ENCODE assay signal across 2 cellular contexts in the genomic region with DNA sequence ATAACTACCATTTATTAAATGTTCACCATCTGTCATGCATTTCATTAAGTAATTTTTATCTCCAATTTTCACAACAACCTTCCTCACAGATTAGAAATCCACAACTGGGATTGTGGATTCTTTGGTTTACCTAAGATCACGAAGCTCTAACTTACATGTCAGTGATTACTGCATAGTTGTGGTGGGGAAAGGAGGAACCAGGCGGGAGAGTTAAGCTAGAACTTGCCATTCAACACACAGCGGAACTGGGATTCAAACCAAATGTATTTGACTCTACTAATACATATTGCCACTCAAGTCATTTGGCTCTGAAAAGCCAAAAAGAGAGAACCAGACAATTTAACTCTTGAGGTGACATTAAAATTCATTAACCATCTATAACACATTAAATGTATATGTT.
TF ChIP-seq lines count a peak whose summit lies in the region.

No MANE protein-coding gene starts in this region.

TF ChIP-seq in SK-N-SH, 30 proteins besides CTCF, POLR2A, EP300 and RAD21:
- TF ChIP-seq, protein P1, sequence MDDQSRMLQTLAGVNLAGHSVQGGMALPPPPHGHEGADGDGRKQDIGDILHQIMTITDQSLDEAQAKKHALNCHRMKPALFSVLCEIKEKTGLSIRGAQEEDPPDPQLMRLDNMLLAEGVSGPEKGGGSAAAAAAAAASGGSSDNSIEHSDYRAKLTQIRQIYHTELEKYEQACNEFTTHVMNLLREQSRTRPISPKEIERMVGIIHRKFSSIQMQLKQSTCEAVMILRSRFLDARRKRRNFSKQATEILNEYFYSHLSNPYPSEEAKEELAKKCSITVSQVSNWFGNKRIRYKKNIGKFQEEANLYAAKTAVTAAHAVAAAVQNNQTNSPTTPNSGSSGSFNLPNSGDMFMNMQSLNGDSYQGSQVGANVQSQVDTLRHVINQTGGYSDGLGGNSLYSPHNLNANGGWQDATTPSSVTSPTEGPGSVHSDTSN (IDR thresholded peaks at IDR 0.05), result no peak
- TF ChIP-seq FOXM1 (IDR thresholded peaks at IDR 0.05; ENCODE audit: low read depth) (no peak), RXRA (IDR thresholded peaks at IDR 0.05; ENCODE audit: borderline replicate concordance, low read depth) (no peak), EZH2phosphoT487 (IDR thresholded peaks at IDR 0.05; ENCODE audit: borderline replicate concordance, low read depth) (no peak), NRF1 (IDR thresholded peaks at IDR 0.05; ENCODE audit: low read depth, low read length) (no peak), TAF1 (IDR thresholded peaks at IDR 0.05; ENCODE audit: borderline replicate concordance, low read depth, low read length) (no peak), SMC3 (IDR thresholded peaks at IDR 0.05; ENCODE audit: low read depth, low read length) (no peak), GATA2 (CRISPR knock-in tag; IDR thresholded peaks at IDR 0.05) (no peak), NFIC (IDR thresholded peaks at IDR 0.05; ENCODE audit: borderline replicate concordance) (no peak), YY1 (IDR thresholded peaks at IDR 0.05; ENCODE audit: low read depth) (no peak), POLR2AphosphoS5 (IDR thresholded peaks at IDR 0.05; ENCODE audit: low read depth, low read length) (no peak), ELF1 (IDR thresholded peaks at IDR 0.05) (no peak), FOSL2 (IDR thresholded peaks at IDR 0.05; ENCODE audit: borderline replicate concordance, low read depth) (no peak)
- TF ChIP-seq, protein P2, sequence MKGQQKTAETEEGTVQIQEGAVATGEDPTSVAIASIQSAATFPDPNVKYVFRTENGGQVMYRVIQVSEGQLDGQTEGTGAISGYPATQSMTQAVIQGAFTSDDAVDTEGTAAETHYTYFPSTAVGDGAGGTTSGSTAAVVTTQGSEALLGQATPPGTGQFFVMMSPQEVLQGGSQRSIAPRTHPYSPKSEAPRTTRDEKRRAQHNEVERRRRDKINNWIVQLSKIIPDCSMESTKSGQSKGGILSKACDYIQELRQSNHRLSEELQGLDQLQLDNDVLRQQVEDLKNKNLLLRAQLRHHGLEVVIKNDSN (IDR thresholded peaks at IDR 0.05; ENCODE audit: borderline replicate concordance, low read depth), result no peak
- TF ChIP-seq, protein P3, sequence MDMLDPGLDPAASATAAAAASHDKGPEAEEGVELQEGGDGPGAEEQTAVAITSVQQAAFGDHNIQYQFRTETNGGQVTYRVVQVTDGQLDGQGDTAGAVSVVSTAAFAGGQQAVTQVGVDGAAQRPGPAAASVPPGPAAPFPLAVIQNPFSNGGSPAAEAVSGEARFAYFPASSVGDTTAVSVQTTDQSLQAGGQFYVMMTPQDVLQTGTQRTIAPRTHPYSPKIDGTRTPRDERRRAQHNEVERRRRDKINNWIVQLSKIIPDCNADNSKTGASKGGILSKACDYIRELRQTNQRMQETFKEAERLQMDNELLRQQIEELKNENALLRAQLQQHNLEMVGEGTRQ (IDR thresholded peaks at IDR 0.05; ENCODE audit: borderline replicate concordance, low read depth, low read length), result no peak
- TF ChIP-seq, protein P4, sequence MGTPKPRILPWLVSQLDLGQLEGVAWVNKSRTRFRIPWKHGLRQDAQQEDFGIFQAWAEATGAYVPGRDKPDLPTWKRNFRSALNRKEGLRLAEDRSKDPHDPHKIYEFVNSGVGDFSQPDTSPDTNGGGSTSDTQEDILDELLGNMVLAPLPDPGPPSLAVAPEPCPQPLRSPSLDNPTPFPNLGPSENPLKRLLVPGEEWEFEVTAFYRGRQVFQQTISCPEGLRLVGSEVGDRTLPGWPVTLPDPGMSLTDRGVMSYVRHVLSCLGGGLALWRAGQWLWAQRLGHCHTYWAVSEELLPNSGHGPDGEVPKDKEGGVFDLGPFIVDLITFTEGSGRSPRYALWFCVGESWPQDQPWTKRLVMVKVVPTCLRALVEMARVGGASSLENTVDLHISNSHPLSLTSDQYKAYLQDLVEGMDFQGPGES (IDR thresholded peaks at IDR 0.05; ENCODE audit: low read depth, low read length), result no peak

TF ChIP-seq in SK-N-SH treated with all-trans-retinoic acid at 6 μM for 48 hours, 23 proteins besides CTCF, POLR2A, EP300 and RAD21:
- TF ChIP-seq ARNTL (CRISPR knock-in tag; IDR thresholded peaks at IDR 0.05; ENCODE audit: borderline replicate concordance, low read depth) (no peak), PPARA (CRISPR knock-in tag; IDR thresholded peaks at IDR 0.05; ENCODE audit: borderline replicate concordance) (no peak), OSR1 (CRISPR knock-in tag; IDR thresholded peaks at IDR 0.05) (no peak), TCF4 (CRISPR knock-in tag; IDR thresholded peaks at IDR 0.05; ENCODE audit: borderline replicate concordance) (no peak), ESRRG (CRISPR knock-in tag; IDR thresholded peaks at IDR 0.05) (no peak), ZFP3 (CRISPR knock-in tag; IDR thresholded peaks at IDR 0.05) (no peak), ISL1 (CRISPR knock-in tag; IDR thresholded peaks at IDR 0.05) (no peak), ZNF70 (CRISPR knock-in tag; IDR thresholded peaks at IDR 0.05) (no peak), ZFP30 (CRISPR knock-in tag; IDR thresholded peaks at IDR 0.05) (no peak), ZNF565 (CRISPR knock-in tag; conservative IDR thresholded peaks at IDR 0.05; ENCODE audit: low read depth) (no peak), TOX (CRISPR knock-in tag; IDR thresholded peaks at IDR 0.05; ENCODE audit: borderline replicate concordance) (no peak), CSDC2 (CRISPR knock-in tag; IDR thresholded peaks at IDR 0.05) (no peak), ZNF8 (CRISPR knock-in tag; IDR thresholded peaks at IDR 0.05) (no peak), BACH2 (CRISPR knock-in tag; IDR thresholded peaks at IDR 0.05; ENCODE audit: borderline replicate concordance) (no peak)
- TF ChIP-seq, protein P5, sequence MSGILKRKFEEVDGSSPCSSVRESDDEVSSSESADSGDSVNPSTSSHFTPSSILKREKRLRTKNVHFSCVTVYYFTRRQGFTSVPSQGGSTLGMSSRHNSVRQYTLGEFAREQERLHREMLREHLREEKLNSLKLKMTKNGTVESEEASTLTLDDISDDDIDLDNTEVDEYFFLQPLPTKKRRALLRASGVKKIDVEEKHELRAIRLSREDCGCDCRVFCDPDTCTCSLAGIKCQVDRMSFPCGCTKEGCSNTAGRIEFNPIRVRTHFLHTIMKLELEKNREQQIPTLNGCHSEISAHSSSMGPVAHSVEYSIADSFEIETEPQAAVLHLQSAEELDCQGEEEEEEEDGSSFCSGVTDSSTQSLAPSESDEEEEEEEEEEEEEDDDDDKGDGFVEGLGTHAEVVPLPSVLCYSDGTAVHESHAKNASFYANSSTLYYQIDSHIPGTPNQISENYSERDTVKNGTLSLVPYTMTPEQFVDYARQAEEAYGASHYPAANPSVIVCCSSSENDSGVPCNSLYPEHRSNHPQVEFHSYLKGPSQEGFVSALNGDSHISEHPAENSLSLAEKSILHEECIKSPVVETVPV (CRISPR knock-in tag; IDR thresholded peaks at IDR 0.05), result no peak
- TF ChIP-seq, protein P6, sequence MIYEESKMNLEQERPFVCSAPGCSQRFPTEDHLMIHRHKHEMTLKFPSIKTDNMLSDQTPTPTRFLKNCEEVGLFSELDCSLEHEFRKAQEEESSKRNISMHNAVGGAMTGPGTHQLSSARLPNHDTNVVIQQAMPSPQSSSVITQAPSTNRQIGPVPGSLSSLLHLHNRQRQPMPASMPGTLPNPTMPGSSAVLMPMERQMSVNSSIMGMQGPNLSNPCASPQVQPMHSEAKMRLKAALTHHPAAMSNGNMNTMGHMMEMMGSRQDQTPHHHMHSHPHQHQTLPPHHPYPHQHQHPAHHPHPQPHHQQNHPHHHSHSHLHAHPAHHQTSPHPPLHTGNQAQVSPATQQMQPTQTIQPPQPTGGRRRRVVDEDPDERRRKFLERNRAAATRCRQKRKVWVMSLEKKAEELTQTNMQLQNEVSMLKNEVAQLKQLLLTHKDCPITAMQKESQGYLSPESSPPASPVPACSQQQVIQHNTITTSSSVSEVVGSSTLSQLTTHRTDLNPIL (CRISPR knock-in tag; IDR thresholded peaks at IDR 0.05; ENCODE audit: low read depth), result no peak
- TF ChIP-seq, protein P7, sequence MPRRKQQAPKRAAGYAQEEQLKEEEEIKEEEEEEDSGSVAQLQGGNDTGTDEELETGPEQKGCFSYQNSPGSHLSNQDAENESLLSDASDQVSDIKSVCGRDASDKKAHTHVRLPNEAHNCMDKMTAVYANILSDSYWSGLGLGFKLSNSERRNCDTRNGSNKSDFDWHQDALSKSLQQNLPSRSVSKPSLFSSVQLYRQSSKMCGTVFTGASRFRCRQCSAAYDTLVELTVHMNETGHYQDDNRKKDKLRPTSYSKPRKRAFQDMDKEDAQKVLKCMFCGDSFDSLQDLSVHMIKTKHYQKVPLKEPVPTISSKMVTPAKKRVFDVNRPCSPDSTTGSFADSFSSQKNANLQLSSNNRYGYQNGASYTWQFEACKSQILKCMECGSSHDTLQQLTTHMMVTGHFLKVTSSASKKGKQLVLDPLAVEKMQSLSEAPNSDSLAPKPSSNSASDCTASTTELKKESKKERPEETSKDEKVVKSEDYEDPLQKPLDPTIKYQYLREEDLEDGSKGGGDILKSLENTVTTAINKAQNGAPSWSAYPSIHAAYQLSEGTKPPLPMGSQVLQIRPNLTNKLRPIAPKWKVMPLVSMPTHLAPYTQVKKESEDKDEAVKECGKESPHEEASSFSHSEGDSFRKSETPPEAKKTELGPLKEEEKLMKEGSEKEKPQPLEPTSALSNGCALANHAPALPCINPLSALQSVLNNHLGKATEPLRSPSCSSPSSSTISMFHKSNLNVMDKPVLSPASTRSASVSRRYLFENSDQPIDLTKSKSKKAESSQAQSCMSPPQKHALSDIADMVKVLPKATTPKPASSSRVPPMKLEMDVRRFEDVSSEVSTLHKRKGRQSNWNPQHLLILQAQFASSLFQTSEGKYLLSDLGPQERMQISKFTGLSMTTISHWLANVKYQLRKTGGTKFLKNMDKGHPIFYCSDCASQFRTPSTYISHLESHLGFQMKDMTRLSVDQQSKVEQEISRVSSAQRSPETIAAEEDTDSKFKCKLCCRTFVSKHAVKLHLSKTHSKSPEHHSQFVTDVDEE (CRISPR knock-in tag; IDR thresholded peaks at IDR 0.05), result no peak
- TF ChIP-seq, protein P8, sequence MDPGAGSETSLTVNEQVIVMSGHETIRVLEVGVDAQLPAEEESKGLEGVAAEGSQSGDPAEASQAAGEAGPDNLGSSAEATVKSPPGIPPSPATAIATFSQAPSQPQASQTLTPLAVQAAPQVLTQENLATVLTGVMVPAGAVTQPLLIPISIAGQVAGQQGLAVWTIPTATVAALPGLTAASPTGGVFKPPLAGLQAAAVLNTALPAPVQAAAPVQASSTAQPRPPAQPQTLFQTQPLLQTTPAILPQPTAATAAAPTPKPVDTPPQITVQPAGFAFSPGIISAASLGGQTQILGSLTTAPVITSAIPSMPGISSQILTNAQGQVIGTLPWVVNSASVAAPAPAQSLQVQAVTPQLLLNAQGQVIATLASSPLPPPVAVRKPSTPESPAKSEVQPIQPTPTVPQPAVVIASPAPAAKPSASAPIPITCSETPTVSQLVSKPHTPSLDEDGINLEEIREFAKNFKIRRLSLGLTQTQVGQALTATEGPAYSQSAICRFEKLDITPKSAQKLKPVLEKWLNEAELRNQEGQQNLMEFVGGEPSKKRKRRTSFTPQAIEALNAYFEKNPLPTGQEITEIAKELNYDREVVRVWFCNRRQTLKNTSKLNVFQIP (CRISPR knock-in tag; IDR thresholded peaks at IDR 0.05; ENCODE audit: borderline replicate concordance, low read depth), result no peak
